Comparison of ENCODE assay signal across 22 cellular contexts in the genomic region with DNA sequence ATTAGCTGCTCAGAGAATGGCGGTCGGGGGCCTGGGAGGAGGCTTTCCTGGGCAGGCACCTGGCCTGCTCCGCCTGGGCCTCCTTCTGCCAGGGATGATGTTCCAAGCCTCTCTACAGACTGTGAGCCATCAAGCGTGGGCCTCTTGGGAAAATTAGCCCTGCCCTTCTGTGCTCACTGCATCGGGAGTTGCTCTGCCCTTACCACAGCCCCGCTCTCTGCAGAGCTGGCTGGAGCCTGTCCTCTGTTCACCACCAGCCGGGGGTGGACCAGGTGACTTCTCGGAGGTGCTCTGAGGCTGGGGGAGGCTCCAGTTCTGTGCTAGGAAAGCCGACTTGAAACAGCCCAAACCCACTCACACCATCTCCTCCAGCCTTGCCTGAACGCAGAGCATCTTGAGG. TPM values are rescaled to one million over a fixed set of nuclear protein-coding genes. Genes with fewer than 3 reads are reported as not detected.
DNase-seq lines count a peak whose midpoint lies in the region; ATAC-seq, FAIRE-seq and TF ChIP-seq lines count a peak whose summit lies in the region.
"Had no signal": no experiment of that assay in that cellular context is flagged by ENCODE, and none has a peak within 500 bp of the region (broad histone marks: within the 10 kb centered on the region; RNA-seq: fewer than 3 reads in every experiment).

No MANE protein-coding gene starts in this region.

- no peak for FAIRE-seq in H1 (lab: Jason Lieb, UNC)
- FAIRE-seq: A549, RCC 7860 had no signal

- TF ChIP-seq CTCF in IMR-90 (conservative IDR thresholded peaks at IDR 0.05; ENCODE audit: low read depth, low read length) (no peak), H1 (IDR thresholded peaks at IDR 0.05; ENCODE audit: control extremely low read depth in 1 of 3, insufficient read depth in 1 of 3, low read depth in 1 of 3, low read length in 3 of 3) (no peak), sigmoid colon (IDR thresholded peaks at IDR 0.05) (no peak)

- H2AK5ac ChIP-seq in IMR-90 (ENCODE audit: low read depth, low read length), result no peak overlapping the region
- H2AK5ac ChIP-seq in H1 (ENCODE audit: low read depth, low read length), result no peak overlapping the region

- no peak overlapping the region for H4K8ac ChIP-seq in IMR-90 (ENCODE audit: low read depth in 2 of 2, low read length in 2 of 2)
- H4K8ac ChIP-seq in H1 (ENCODE audit: extremely low read depth, insufficient read depth, low read length), result no peak overlapping the region; the same call in 1 of the 2 replicates

- no peak overlapping the region for H3K14ac ChIP-seq in IMR-90 (replicated peaks; ENCODE audit: low read depth, low read length)
- no peak overlapping the region for H3K14ac ChIP-seq in H1 (ENCODE audit: insufficient read length)

- H3K27ac ChIP-seq in IMR-90 (ENCODE audit: insufficient read depth, low read length) (no peak overlapping the region), H1 (ENCODE audit: low read depth, low read length) (no peak overlapping the region), sigmoid colon (no peak overlapping the region)
- H3K27ac ChIP-seq: A549, C4-2B, neutrophil, uterus, VCaP had no signal

- peak overlapping the region; percentile 51 for H2AK9ac ChIP-seq in IMR-90 (replicated peaks; ENCODE audit: low read depth, low read length, poor library complexity)

- H2BK20ac ChIP-seq in IMR-90 (ENCODE audit: low read depth, low read length), result no peak overlapping the region
- no peak overlapping the region for H2BK20ac ChIP-seq in H1 (ENCODE audit: low read length)

- TF ChIP-seq EP300 in H1 (IDR thresholded peaks at IDR 0.05; ENCODE audit: borderline replicate concordance in 1 of 2, low read depth in 2 of 2, low read length in 2 of 2), result no peak
- no peak for TF ChIP-seq EP300 in sigmoid colon (IDR thresholded peaks at IDR 0.05)

- no peaks in the 10 kb centered on the region for H4K20me1 ChIP-seq in IMR-90 (ENCODE audit: insufficient read depth, low read length)
- H4K20me1 ChIP-seq in H1 (replicated peaks in 1 of 2; ENCODE audit: control insufficient read depth in 1 of 2, insufficient read depth in 2 of 2, low read length in 2 of 2), result no peaks in the 10 kb centered on the region

- H3K18ac ChIP-seq in IMR-90 (ENCODE audit: low read depth, low read length) (no peak overlapping the region), H1 (ENCODE audit: extremely low read depth, low read length) (no peak overlapping the region)

- TF ChIP-seq RAD21 in IMR-90 (IDR thresholded peaks at IDR 0.05; ENCODE audit: low read length) (no peak), H1 (IDR thresholded peaks at IDR 0.05 in 1 of 2, conservative IDR thresholded peaks at IDR 0.05 in 1 of 2; ENCODE audit: low read depth in 2 of 2, low read length in 2 of 2) (no peak)

- H3K4ac ChIP-seq in IMR-90 (ENCODE audit: low read depth, low read length), result no peak overlapping the region
- H3K4ac ChIP-seq in H1 (replicated peaks; ENCODE audit: insufficient read length, low read depth, low read length), result no peak overlapping the region

- 0 out of 2 replicates have a peak, but pooled peaks cover 3% of the 10 kb centered on the region for H3K9me1 ChIP-seq in IMR-90 (ENCODE audit: insufficient read depth, low read length)

- no peak overlapping the region for H3K4me3 ChIP-seq in IMR-90 (ENCODE audit: insufficient read depth, low read depth, low read length)
- H3K4me3 ChIP-seq in H1 (ENCODE audit: extremely low read depth in 1 of 4, insufficient read depth in 2 of 4, low read depth in 3 of 4, low read length in 4 of 4), result no peak overlapping the region
- H3K4me3 ChIP-seq in sigmoid colon, result no peak overlapping the region
- H3K4me3 ChIP-seq: A549, uterus had no signal

- dilution Hi-C loops in IMR-90 (cut with HindIII; ENCODE audit: low sequenced_read_pairs, unreplicated experiment), result no loop called here

- H4K5ac ChIP-seq in IMR-90 (ENCODE audit: low read depth, low read length), result no peak overlapping the region
- H4K5ac ChIP-seq in H1 (ENCODE audit: insufficient read length, low read depth, low read length), result no peak overlapping the region

- no peaks in the 10 kb centered on the region for H3K79me1 ChIP-seq in IMR-90 (ENCODE audit: low read depth in 1 of 2, low read length in 2 of 2)
- H3K79me1 ChIP-seq in H1 (ENCODE audit: low read depth, low read length), result no peaks in the 10 kb centered on the region

- H3K9me3 ChIP-seq in IMR-90 (ENCODE audit: control insufficient read depth, insufficient read depth, low read length), result no peaks in the 10 kb centered on the region
- no peaks in the 10 kb centered on the region for H3K9me3 ChIP-seq in H1 (ENCODE audit: insufficient read depth in 2 of 2, low read depth in 1 of 2, low read length in 1 of 2)
- no peaks in the 10 kb centered on the region for H3K9me3 ChIP-seq in sigmoid colon
- H3K9me3 ChIP-seq: A549, neutrophil, uterus had no signal

- POLR2A ChIA-PET in IMR-90 (lab: Charles Lee; ENCODE audit: unreplicated experiment), result no interaction called here
- POLR2A ChIA-PET in H1 (lab: Charles Lee; ENCODE audit: partially characterized antibody), result no interaction called here

- H3K23ac ChIP-seq in IMR-90 (ENCODE audit: low read depth, low read length) (no peak overlapping the region), H1 (ENCODE audit: insufficient read length) (no peak overlapping the region)

- no peak overlapping the region for H2BK5ac ChIP-seq in IMR-90 (ENCODE audit: low read depth, low read length, poor library complexity, severe bottlenecking)
- no peak overlapping the region for H2BK5ac ChIP-seq in H1 (ENCODE audit: low read depth, low read length)

- H3K4me2 ChIP-seq in IMR-90 (ENCODE audit: low read depth, low read length) (no peak overlapping the region), H1 (ENCODE audit: insufficient read depth in 1 of 2, low read depth in 2 of 2, low read length in 2 of 2) (no peak overlapping the region)
- H3K4me2 ChIP-seq: A549 had no signal

- peak; percentile 35 for DNase-seq in Ammon's horn (ENCODE audit: low spot score)
- DNase-seq in IMR-90, result no peak
- peak; percentile 11 for DNase-seq in NCI-H2227 treated with DMSO at 0.1 percent for 48 hours (lab: John Stamatoyannopoulos, UW)
- DNase-seq in H1 (ENCODE audit: low read depth in 1 of 2, low spot score in 2 of 2), result no peak
- no peak for DNase-seq in sigmoid colon
- DNase-seq in HCEC 1CT, result no peak
- no peak for DNase-seq in NCI-H748 (lab: John Stamatoyannopoulos, UW; ENCODE audit: unreplicated experiment)
- DNase-seq: activated CD4-positive, alpha-beta T cell treated with anti-CD3 and anti-CD28 coated beads, Interleukin-2, amount 50 U/mL, for 4 hours; activated CD8-positive, alpha-beta memory T cell treated with anti-CD3 and anti-CD28 coated beads, Interleukin-2, amount 50 U/mL, for 48 hours; DMS153; foreskin fibroblast; MM.1S; NCI-H2081 treated with DMSO at 0.1 percent for 48 hours; NK-92 treated with Interleukin-12 subunit alpha and Interleukin-12 subunit beta, amount 100 ng/mL, for 24 hours; T-helper 17 cell; uterus had no signal

- ATAC-seq in IMR-90 (ENCODE audit: low read depth) (no peak), HG03432 (IDR thresholded peaks at IDR 0.05; ENCODE audit: unreplicated experiment) (no peak)
- ATAC-seq: A549, T-helper 17 cell had no signal

- H3K9ac ChIP-seq in IMR-90 (ENCODE audit: low read depth, low read length), result no peak overlapping the region
- H3K9ac ChIP-seq in H1 (replicated peaks in 1 of 4; ENCODE audit: extremely low read depth in 1 of 4, low read depth in 3 of 4, low read length in 3 of 4), result no peak overlapping the region

- H3K4me1 ChIP-seq in IMR-90 (ENCODE audit: control insufficient read depth, insufficient read depth, low read length) (no peaks in the 10 kb centered on the region), H1 (replicated peaks in 1 of 4; ENCODE audit: control insufficient read depth in 3 of 4, insufficient read depth in 4 of 4, low read length in 3 of 4) (peaks cover 0 to 3% (median 0%) of the 10 kb centered on the region in 4 experiments; a peak in 2 of 7 replicates), sigmoid colon (no peaks in the 10 kb centered on the region)
- H3K4me1 ChIP-seq: uterus had no signal

- H3K79me2 ChIP-seq in H1 (ENCODE audit: control insufficient read depth in 1 of 2, insufficient read depth in 2 of 2, low read length in 2 of 2), result no peaks in the 10 kb centered on the region

- in situ Hi-C loops in IMR-90 (cut with MboI; ENCODE audit: low sequenced_read_pairs), result no loop called here

- no TSS peak for BruUV-seq in IMR-90 (replicated peaks; lab: Mats Ljungman, UMichigan)

- CTCF ChIA-PET in IMR-90 (lab: Yijun Ruan, JAX), result no interaction called here
- CTCF ChIA-PET in H1 (lab: Charles Lee; ENCODE audit: partially characterized antibody), result interaction anchor here (1.1 to 2.6 kb wide), 7 partner anchors 8 to 65 kb away, joined by 4 to 11 read pairs (median 7); no protein-coding TSS in a partner anchor

- H3K36me3 ChIP-seq in IMR-90 (ENCODE audit: control insufficient read depth, insufficient read depth, low read length) (no peaks in the 10 kb centered on the region), H1 (ENCODE audit: control insufficient read depth in 2 of 4, insufficient read depth in 4 of 4, low read length in 3 of 4) (no peaks in the 10 kb centered on the region), sigmoid colon (no peaks in the 10 kb centered on the region)
- H3K36me3 ChIP-seq: neutrophil, uterus had no signal

- H2BK120ac ChIP-seq in IMR-90 (ENCODE audit: low read depth, low read length) (no peak overlapping the region), H1 (replicated peaks; ENCODE audit: low read depth, low read length) (no peak overlapping the region)

- no peak overlapping the region for H2BK15ac ChIP-seq in IMR-90 (ENCODE audit: low read depth, low read length)
- H2BK15ac ChIP-seq in H1 (ENCODE audit: low read length), result no peak overlapping the region

- H3K23me2 ChIP-seq in H1 (ENCODE audit: low read depth, low read length), result no peaks in the 10 kb centered on the region

- H3K56ac ChIP-seq in IMR-90 (ENCODE audit: extremely low read depth, insufficient read depth, low read length) (no peak overlapping the region), H1 (replicated peaks; ENCODE audit: insufficient read length, low read depth, low read length) (no peak overlapping the region)

- intact Hi-C loops in IMR-90 (cut with micrococcal nuclease), result no loop called here
- intact Hi-C loops in sigmoid colon (cut with DNase I), result no loop called here

- no peak overlapping the region for H2BK12ac ChIP-seq in H1 (ENCODE audit: low read depth, low read length)

- no peaks in the 10 kb centered on the region for H3K27me3 ChIP-seq in IMR-90 (ENCODE audit: control insufficient read depth, insufficient read depth, low read length)
- no peaks in the 10 kb centered on the region for H3K27me3 ChIP-seq in H1 (replicated peaks in 1 of 4; ENCODE audit: control insufficient read depth in 3 of 4, extremely low read depth in 1 of 4, insufficient read depth in 3 of 4, low read length in 3 of 4)
- H3K27me3 ChIP-seq in sigmoid colon, result no peaks in the 10 kb centered on the region
- H3K27me3 ChIP-seq: uterus had no signal

- H4K91ac ChIP-seq in IMR-90 (ENCODE audit: insufficient read depth, low read depth, low read length) (no peak overlapping the region), H1 (replicated peaks; ENCODE audit: insufficient read length, low read length) (no peak overlapping the region)

- WGBS in IMR-90 (ENCODE audit: extremely low coverage in 2 of 2, insufficient read length in 1 of 2), 2 experiments, result 68% methylated on average over 2 of the region's 10 CpGs; no CpG with 5 or more reads in 1 of the 2 experiments
- 85% methylated on average over 10 of the region's 10 CpGs; no CpG with 5 or more reads in 1 of the 2 experiments for WGBS in H1 (ENCODE audit: extremely low coverage in 1 of 2, insufficient coverage in 1 of 2, insufficient read length in 1 of 2, insufficient replicate concordance in 2 of 2, low coverage in 1 of 2, low lambda C conversion rate in 2 of 2, missing lambda C conversion rate in 1 of 2), 2 experiments
- WGBS in sigmoid colon, 2 donors, result 76 to 80% methylated on average over 10 of the region's 10 CpGs

- H2AFZ ChIP-seq in IMR-90 (replicated peaks; ENCODE audit: low read length, poor library complexity) (no peak overlapping the region), H1 (ENCODE audit: low read length) (peak overlapping the region; percentile 39; the same call in 1 of the 2 replicates)

- TF ChIP-seq POLR2A in IMR-90 (IDR thresholded peaks at IDR 0.05; ENCODE audit: low read depth, low read length) (no peak), H1 (IDR thresholded peaks at IDR 0.05; ENCODE audit: control extremely low read depth in 1 of 2, low read depth in 2 of 2, low read length in 2 of 2) (no peak), sigmoid colon (IDR thresholded peaks at IDR 0.05) (no peak)

RNA-seq across cellular contexts. Expression of gene MDGA1, which starts 24.2 kb away (rescaled TPM):
- total RNA-seq in IMR-90 (2012; rRNA removed), result 4.3 and 5.0 TPM in 2 replicates
- 13.4 and 17.2 TPM in 2 replicates for polyA plus RNA-seq in IMR-90 (2012; rRNA removed)
- 8.5 and 11.7 TPM in 2 replicates for polyA plus RNA-seq in IMR-90 (2012; cell fraction: cytosol; rRNA removed)
- 23.1 and 50.4 TPM in 2 replicates for polyA plus RNA-seq in IMR-90 (2012; cell fraction: nucleus; rRNA removed; ENCODE audit: low replicate concordance)
- total RNA-seq in H1 (2021; fragmentation: NEBNext Ultra II Directional; extraction: Animal tissue kit (Norgen Biotek cat#: 25700)), result 0.61 and 0.74 TPM in 2 replicates
- polyA plus RNA-seq in H1 (2011; rRNA removed), result 0.74 and 2.3 TPM in 2 replicates
- 1.1 TPM for polyA plus RNA-seq in H1 (2011; cell fraction: cytosol; rRNA removed)
- polyA plus RNA-seq in H1 (2011; cell fraction: nucleus; rRNA removed), result 2.0 TPM
- polyA plus RNA-seq in H1 (2012, experiment 1 of 2), result 0.32 to 1.9 TPM (median 0.65 TPM) in 4 replicates
- 1.4 TPM for polyA plus RNA-seq in H1 (2012, experiment 2 of 2)
- 0.49 TPM for polyA plus RNA-seq in H1 (2013, experiment 1 of 2)
- 0.53 TPM for polyA plus RNA-seq in H1 (2013, experiment 2 of 2)
- polyA minus RNA-seq in H1 (2011; rRNA and poly(A)+ RNA removed), result 1.1 and 1.3 TPM in 2 replicates
- polyA minus RNA-seq in H1 (2011; cell fraction: cytosol; rRNA and poly(A)+ RNA removed), result not detected
- 1.4 TPM for polyA minus RNA-seq in H1 (2011; cell fraction: nucleus; rRNA and poly(A)+ RNA removed)
- total RNA-seq in sigmoid colon, result 10 to 100 TPM in 1 of 4 donors, 1 to 10 TPM in 3; 1.1 to 11.1 (median 4.3) TPM
- polyA plus RNA-seq in sigmoid colon, result 1 to 10 TPM in 1 of 3 donors, under 1 TPM in 2; under 0.01 to 2.7 (median 0.92) TPM

Comparison
In these comparisons a context has a peak if more than half of its experiments do, and no peak if none do; other contexts are left out.
1. DNase-seq: peak in Ammon's horn (single experiment) and NCI-H2227 treated with DMSO at 0.1 percent for 48 hours (single experiment); none in IMR-90 (single experiment), H1 (0 of 2), sigmoid colon (single experiment), HCEC 1CT (single experiment) and NCI-H748 (single experiment).